Comparison of ENCODE assay signal across 9 cellular contexts in genomic region chr10:117543999-117544728, GRCh38. TPM values are rescaled to one million over a fixed set of nuclear protein-coding genes. Genes with fewer than 3 reads are reported as not detected.
DNase-seq lines count a peak whose midpoint lies in the region; ATAC-seq and TF ChIP-seq lines count a peak whose summit lies in the region.
"Had no signal": no experiment of that assay in that cellular context is flagged by ENCODE, and none has a peak within 500 bp of the region (broad histone marks: within the 10 kb centered on the region; RNA-seq: fewer than 3 reads in every experiment).

No MANE protein-coding gene starts in this region.

- peak overlapping the region; percentile 15 to 55 (median 36) for H3K4me3 ChIP-seq in heart left ventricle
- H3K4me3 ChIP-seq in cardiac fibroblast (replicated peaks in 1 of 2; ENCODE audit: low read depth in 2 of 2, low read length in 2 of 2) = peak overlapping the region; percentile 19 to 26
- H3K4me3 ChIP-seq in muscle layer of colon (ENCODE audit: low read depth in 1 of 2, low read length in 2 of 2) = peak overlapping the region; percentile 12 to 25
- peak overlapping the region; percentile 48 to 54 for H3K4me3 ChIP-seq in vagina

- H3K36me3 ChIP-seq in heart left ventricle (no peaks in the 10 kb centered on the region), muscle layer of colon (ENCODE audit: insufficient read depth, low read length) (no peaks in the 10 kb centered on the region), vagina (no peaks in the 10 kb centered on the region)

- H3K9ac ChIP-seq in muscle layer of colon (ENCODE audit: low read length) = no peak overlapping the region

- TF ChIP-seq CTCF in heart left ventricle (IDR thresholded peaks at IDR 0.05) (no peak), cardiac fibroblast (IDR thresholded peaks at IDR 0.05; ENCODE audit: low read depth, low read length) (no peak), vagina (IDR thresholded peaks at IDR 0.05) (no peak)

- H3K27me3 ChIP-seq in heart left ventricle (peaks cover 51 to 100% (median 96%) of the 10 kb centered on the region in 9 donors), muscle layer of colon (ENCODE audit: control insufficient read depth in 1 of 2, insufficient read depth in 2 of 2, low read length in 2 of 2) (peaks cover 85 to 99% of the 10 kb centered on the region in 2 donors), vagina (peaks cover 19% of the 10 kb centered on the region)

- WGBS in heart left ventricle, 4 donors = 1 to 4% (median 2%) methylated on average over 31 to 42 of the region's 42 CpGs

- H3K4me1 ChIP-seq in heart left ventricle (peaks cover 0 to 49% (median 26%) of the 10 kb centered on the region in 12 donors), muscle layer of colon (ENCODE audit: insufficient read depth, low read length) (peaks cover 17% of the 10 kb centered on the region), vagina (peaks cover 47% of the 10 kb centered on the region)

- DNase-seq in heart left ventricle (no peak), Right ventricle myocardium superior (no peak), cardiac fibroblast (ENCODE audit: low read depth in 2 of 2) (no peak), vagina (ENCODE audit: extremely low spot score in 2 of 2) (no peak)
- no peak for DNase-seq in activated CD8-positive, alpha-beta memory T cell treated with anti-CD3 and anti-CD28 coated beads for 24 hours

- ATAC-seq in heart left ventricle (no peak), Right ventricle myocardium superior (ENCODE audit: poor library complexity) (no peak), HG03354 (IDR thresholded peaks at IDR 0.05; ENCODE audit: poor library complexity, severe bottlenecking, unreplicated experiment) (no peak), GM19463 (IDR thresholded peaks at IDR 0.05; ENCODE audit: unreplicated experiment) (no peak)

- H3K9me3 ChIP-seq in heart left ventricle (no peaks in the 10 kb centered on the region), muscle layer of colon (ENCODE audit: low read length) (no peaks in the 10 kb centered on the region), vagina (no peaks in the 10 kb centered on the region)

- TF ChIP-seq POLR2A in heart left ventricle (IDR thresholded peaks at IDR 0.05) (no peak), vagina (IDR thresholded peaks at IDR 0.05) (no peak)

- H3K27ac ChIP-seq in heart left ventricle (no peak overlapping the region), muscle layer of colon (ENCODE audit: low read depth, low read length) (no peak overlapping the region), vagina (peak overlapping the region; percentile 87)

- intact Hi-C loops in heart left ventricle (cut with DNase I) = no loop called here
- intact Hi-C loops in Right ventricle myocardium superior (cut with DNase I) = no loop called here
- intact Hi-C loops in vagina (cut with DNase I) = no loop called here

RNA-seq across cellular contexts. Expression of gene EMX2, which starts 1.6 kb away (rescaled TPM):
- total RNA-seq in heart left ventricle (under 1 TPM in 5 of 9 donors, not detected in 4; 0.13 to 0.54 (median 0.35) TPM), Right ventricle myocardium superior (not detected), vagina (0.74 TPM)
- polyA plus RNA-seq in heart left ventricle = under 1 TPM; 0.06 to 0.19 TPM
- total RNA-seq: M059J had no signal
